ENCODE assay signal across 8 cellular contexts in genomic region chr1:39773369-39773979, GRCh38. TPM values are rescaled to one million over a fixed set of nuclear protein-coding genes. Genes with fewer than 3 reads are reported as not detected.
DNase-seq lines count a peak whose midpoint lies in the region; ATAC-seq and TF ChIP-seq lines count a peak whose summit lies in the region.
"Not testable (repeated sequence)": the region's sequence is repeated elsewhere in the genome, so short reads cannot be mapped to it uniquely, and the experiment has no call there.
"Had no signal": no experiment of that assay in that cellular context is flagged by ENCODE, and none has a peak within 500 bp of the region (broad histone marks: within the 10 kb centered on the region; RNA-seq: fewer than 3 reads in every experiment).

No MANE protein-coding gene starts in this region.

- H3F3A ChIP-seq in GM23338 (replicated peaks; ENCODE audit: low read depth), result not testable (repeated sequence)

- H3K4me3 ChIP-seq in GM23338, result not testable (repeated sequence)

- TF ChIP-seq CTCF in CD4-positive, alpha-beta T cell (IDR thresholded peaks at IDR 0.05); GM23338 (conservative IDR thresholded peaks at IDR 0.05; ENCODE audit: low read depth in 2 of 2): not testable (repeated sequence)

- H3K79me2 ChIP-seq in GM23338 (replicated peaks; ENCODE audit: insufficient read depth), result not testable (repeated sequence)

- peak; percentile 62 for ATAC-seq in CD4-positive, alpha-beta T cell (ENCODE audit: poor library complexity)
- ATAC-seq in GM23338 (peak; percentile 59), memory B cell (ENCODE audit: low read depth) (peak; percentile 37)
- peak; percentile 53 for ATAC-seq in activated CD4-positive, alpha-beta T cell treated with anti-CD3 and anti-CD28 coated beads for 36 hours
- ATAC-seq in activated naive CD8-positive, alpha-beta T cell treated with anti-CD3 and anti-CD28 coated beads, Interleukin-2, amount 10 ng/mL, durations not matched to agents 7 days and 5 days (ENCODE audit: low read depth), result peak; percentile 42
- peak; percentile 33 for ATAC-seq in effector memory CD8-positive, alpha-beta T cell (replicated peaks)
- ATAC-seq in stimulated activated effector memory CD8-positive, alpha-beta T cell treated with anti-CD3 and anti-CD28 coated beads, Interleukin-12 subunit alpha, Interleukin-12 subunit beta, amount 100 ng/mL, for 72 hours, result peak; percentile 29

- H3K4me2 ChIP-seq in GM23338, result not testable (repeated sequence)

- CTCF ChIA-PET in CD4-positive, alpha-beta T cell (lab: Charles Lee); activated CD4-positive, alpha-beta T cell treated with anti-CD3 and anti-CD28 coated beads for 36 hours (lab: Charles Lee): not testable (repeated sequence)

- not testable (repeated sequence) for H3K36me3 Mint-ChIP-seq in CD4-positive, alpha-beta T cell (ENCODE audit: low read depth); GM23338 (ENCODE audit: low read depth); activated CD4-positive, alpha-beta T cell treated with anti-CD3 and anti-CD28 coated beads for 36 hours (ENCODE audit: low read depth); activated naive CD8-positive, alpha-beta T cell treated with anti-CD3 and anti-CD28 coated beads, Interleukin-2, amount 10 ng/mL, durations not matched to agents 7 days and 5 days; effector memory CD8-positive, alpha-beta T cell (ENCODE audit: insufficient read depth); memory B cell; stimulated activated effector memory CD8-positive, alpha-beta T cell treated with anti-CD3 and anti-CD28 coated beads, Interleukin-12 subunit alpha, Interleukin-12 subunit beta, amount 100 ng/mL, for 72 hours

- H3K4me1 Mint-ChIP-seq in CD4-positive, alpha-beta T cell (ENCODE audit: low read depth); GM23338; activated CD4-positive, alpha-beta T cell treated with anti-CD3 and anti-CD28 coated beads for 36 hours; activated naive CD8-positive, alpha-beta T cell treated with anti-CD3 and anti-CD28 coated beads, Interleukin-2, amount 10 ng/mL, durations not matched to agents 7 days and 5 days; effector memory CD8-positive, alpha-beta T cell (ENCODE audit: low read depth in 2 of 2); stimulated activated effector memory CD8-positive, alpha-beta T cell treated with anti-CD3 and anti-CD28 coated beads, Interleukin-12 subunit alpha, Interleukin-12 subunit beta, amount 100 ng/mL, for 72 hours: not testable (repeated sequence)
- H3K4me1 Mint-ChIP-seq in memory B cell, result peaks cover 16% of the 10 kb centered on the region

- not testable (repeated sequence) for H3K27me3 ChIP-seq in CD4-positive, alpha-beta T cell (ENCODE audit: control insufficient read depth, insufficient read depth, low read length)
- peaks cover 25% of the 10 kb centered on the region for H3K27me3 ChIP-seq in GM23338 (ENCODE audit: insufficient read depth)

- not testable (repeated sequence) for H3K27ac Mint-ChIP-seq in CD4-positive, alpha-beta T cell; GM23338; activated CD4-positive, alpha-beta T cell treated with anti-CD3 and anti-CD28 coated beads for 36 hours; activated naive CD8-positive, alpha-beta T cell treated with anti-CD3 and anti-CD28 coated beads, Interleukin-2, amount 10 ng/mL, durations not matched to agents 7 days and 5 days; effector memory CD8-positive, alpha-beta T cell; memory B cell; stimulated activated effector memory CD8-positive, alpha-beta T cell treated with anti-CD3 and anti-CD28 coated beads, Interleukin-12 subunit alpha, Interleukin-12 subunit beta, amount 100 ng/mL, for 72 hours

- not testable (repeated sequence) for H3K9me3 Mint-ChIP-seq in CD4-positive, alpha-beta T cell; GM23338; activated CD4-positive, alpha-beta T cell treated with anti-CD3 and anti-CD28 coated beads for 36 hours (ENCODE audit: low read depth); activated naive CD8-positive, alpha-beta T cell treated with anti-CD3 and anti-CD28 coated beads, Interleukin-2, amount 10 ng/mL, durations not matched to agents 7 days and 5 days; effector memory CD8-positive, alpha-beta T cell; memory B cell; stimulated activated effector memory CD8-positive, alpha-beta T cell treated with anti-CD3 and anti-CD28 coated beads, Interleukin-12 subunit alpha, Interleukin-12 subunit beta, amount 100 ng/mL, for 72 hours

- H3K27me3 Mint-ChIP-seq in CD4-positive, alpha-beta T cell; GM23338 (ENCODE audit: insufficient read depth, low read depth, poor library complexity); activated CD4-positive, alpha-beta T cell treated with anti-CD3 and anti-CD28 coated beads for 36 hours; activated naive CD8-positive, alpha-beta T cell treated with anti-CD3 and anti-CD28 coated beads, Interleukin-2, amount 10 ng/mL, durations not matched to agents 7 days and 5 days; effector memory CD8-positive, alpha-beta T cell; memory B cell: not testable (repeated sequence)

- intact Hi-C loops in CD4-positive, alpha-beta T cell (cut with DNase I, micrococcal nuclease); activated CD4-positive, alpha-beta T cell treated with anti-CD3 and anti-CD28 coated beads for 36 hours (cut with DNase I, micrococcal nuclease): not testable (repeated sequence)

- DNase-seq in CD4-positive, alpha-beta T cell; GM23338 (ENCODE audit: low spot score); activated CD4-positive, alpha-beta T cell treated with anti-CD3 and anti-CD28 coated beads for 36 hours; activated naive CD8-positive, alpha-beta T cell treated with anti-CD3 and anti-CD28 coated beads, Interleukin-2, amount 10 ng/mL, durations not matched to agents 7 days and 5 days; effector memory CD8-positive, alpha-beta T cell; memory B cell (ENCODE audit: low spot score in 2 of 2); stimulated activated effector memory CD8-positive, alpha-beta T cell treated with anti-CD3 and anti-CD28 coated beads, Interleukin-12 subunit alpha, Interleukin-12 subunit beta, amount 100 ng/mL, for 72 hours (ENCODE audit: low spot score in 2 of 2): not testable (repeated sequence)

- H4K20me1 ChIP-seq in GM23338 (replicated peaks; ENCODE audit: insufficient read depth), result not testable (repeated sequence)

- not testable (repeated sequence) for H3K4me3 Mint-ChIP-seq in CD4-positive, alpha-beta T cell; GM23338; activated CD4-positive, alpha-beta T cell treated with anti-CD3 and anti-CD28 coated beads for 36 hours; activated naive CD8-positive, alpha-beta T cell treated with anti-CD3 and anti-CD28 coated beads, Interleukin-2, amount 10 ng/mL, durations not matched to agents 7 days and 5 days; effector memory CD8-positive, alpha-beta T cell; memory B cell; stimulated activated effector memory CD8-positive, alpha-beta T cell treated with anti-CD3 and anti-CD28 coated beads, Interleukin-12 subunit alpha, Interleukin-12 subunit beta, amount 100 ng/mL, for 72 hours

- H3K9me3 ChIP-seq in CD4-positive, alpha-beta T cell (ENCODE audit: control insufficient read depth, low read length), result not testable (repeated sequence)

- not testable (repeated sequence) for H3K36me3 ChIP-seq in GM23338 (ENCODE audit: insufficient read depth)

- POLR2A ChIA-PET in CD4-positive, alpha-beta T cell (lab: Charles Lee); activated CD4-positive, alpha-beta T cell treated with anti-CD3 and anti-CD28 coated beads for 36 hours (lab: Charles Lee); activated naive CD8-positive, alpha-beta T cell treated with anti-CD3 and anti-CD28 coated beads, Interleukin-2, amount 10 ng/mL, durations not matched to agents 7 days and 5 days (lab: Charles Lee): not testable (repeated sequence)

- H3K4me1 ChIP-seq in GM23338 (ENCODE audit: insufficient read depth), result not testable (repeated sequence)

- H2AFZ ChIP-seq in GM23338, result not testable (repeated sequence)

- H3K9me2 ChIP-seq in GM23338 (ENCODE audit: insufficient read depth), result not testable (repeated sequence)

- not testable (repeated sequence) for H3K27ac ChIP-seq in CD4-positive, alpha-beta T cell (ENCODE audit: low read depth, low read length); GM23338 (ENCODE audit: low read depth)

RNA-seq across cellular contexts. Expression of gene OXCT2, which starts 2.3 kb away (rescaled TPM):
- total RNA-seq in CD4-positive, alpha-beta T cell, result not detected
- 2.8 and 4.0 TPM in 2 replicates for total RNA-seq in GM23338 (2014; rRNA removed; shearing (Covaris generic))
- polyA plus RNA-seq in GM23338 (2016; fragmentation: Nextera tagmentation; extraction: Ambion mirVana), result 1.1 and 1.4 TPM in 2 replicates
- total RNA-seq in activated CD4-positive, alpha-beta T cell treated with anti-CD3 and anti-CD28 coated beads for 36 hours, result 1 to 10 TPM in 1 of 2 experiments, under 1 TPM in 1; 0.49 to 1.5 TPM
- under 1 TPM; 0.53 to 0.96 TPM for total RNA-seq in activated naive CD8-positive, alpha-beta T cell treated with anti-CD3 and anti-CD28 coated beads, Interleukin-2, amount 10 ng/mL, durations not matched to agents 7 days and 5 days
- total RNA-seq: H4 had no signal

RNA-seq across cellular contexts. Expression of gene BMP8B, which starts 15.2 kb away (rescaled TPM):
- total RNA-seq in CD4-positive, alpha-beta T cell, result under 1 TPM in 1 of 2 experiments, not detected in 1; 0.06 TPM
- 0.43 and 0.90 TPM in 2 replicates for total RNA-seq in GM23338 (2014; rRNA removed; shearing (Covaris generic))
- polyA plus RNA-seq in GM23338 (2016; fragmentation: Nextera tagmentation; extraction: Ambion mirVana), result 0.16 and 0.17 TPM in 2 replicates
- total RNA-seq in activated CD4-positive, alpha-beta T cell treated with anti-CD3 and anti-CD28 coated beads for 36 hours, result under 1 TPM; 0.21 to 0.28 TPM
- under 1 TPM; 0.67 to 0.68 TPM for total RNA-seq in activated naive CD8-positive, alpha-beta T cell treated with anti-CD3 and anti-CD28 coated beads, Interleukin-2, amount 10 ng/mL, durations not matched to agents 7 days and 5 days

RNA-seq across cellular contexts. Expression of gene PPIE, which starts 34.8 kb away (rescaled TPM):
- total RNA-seq in CD4-positive, alpha-beta T cell, result 10 to 100 TPM; 45.0 to 46.7 TPM
- total RNA-seq in GM23338 (2014; rRNA removed; shearing (Covaris generic)), result 24.3 and 27.8 TPM in 2 replicates
- 50.3 and 51.9 TPM in 2 replicates for polyA plus RNA-seq in GM23338 (2016; fragmentation: Nextera tagmentation; extraction: Ambion mirVana)
- total RNA-seq in activated CD4-positive, alpha-beta T cell treated with anti-CD3 and anti-CD28 coated beads for 36 hours, result 10 to 100 TPM; 55.3 to 70.4 TPM
- 10 to 100 TPM; 70.8 to 73.5 TPM for total RNA-seq in activated naive CD8-positive, alpha-beta T cell treated with anti-CD3 and anti-CD28 coated beads, Interleukin-2, amount 10 ng/mL, durations not matched to agents 7 days and 5 days
